Comparison of ENCODE assay signal across 18 cellular contexts in the genomic region with DNA sequence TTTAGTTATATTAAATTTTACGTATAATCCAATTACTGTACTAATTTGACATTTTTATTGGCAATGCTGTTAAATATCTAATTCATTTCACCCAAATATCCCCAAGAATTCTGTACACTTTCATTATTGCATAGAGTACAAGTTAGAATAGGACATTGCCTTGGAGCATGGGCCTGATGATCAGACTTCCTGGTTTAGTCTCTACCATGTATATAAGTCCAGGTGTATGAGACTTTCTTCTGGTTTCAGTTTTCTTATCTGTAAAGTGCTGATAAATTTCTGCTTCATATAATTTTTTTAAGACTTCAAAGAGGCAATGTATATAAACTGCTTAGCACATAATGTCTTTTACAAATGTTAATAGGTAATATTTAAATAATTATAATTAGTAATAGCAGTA.
DNase-seq lines count a peak whose midpoint lies in the region; ATAC-seq, FAIRE-seq and TF ChIP-seq lines count a peak whose summit lies in the region.
"Had no signal": no experiment of that assay in that cellular context is flagged by ENCODE, and none has a peak within 500 bp of the region (broad histone marks: within the 10 kb centered on the region; RNA-seq: fewer than 3 reads in every experiment).

No MANE protein-coding gene starts in this region.

- no peak overlapping the region for H3K27ac ChIP-seq in esophagus squamous epithelium
- no peak overlapping the region for H3K27ac ChIP-seq in heart right ventricle
- H3K27ac ChIP-seq: cardiac muscle cell, epithelial cell of prostate, heart left ventricle, upper lobe of left lung had no signal

- no peaks in the 10 kb centered on the region for H3K36me3 ChIP-seq in esophagus squamous epithelium
- no peaks in the 10 kb centered on the region for H3K36me3 ChIP-seq in heart right ventricle
- H3K36me3 ChIP-seq: cardiac muscle cell, heart left ventricle, upper lobe of left lung had no signal

- no peak for DNase-seq in GM12892 (ENCODE audit: insufficient read length)
- DNase-seq in SKM-1 (lab: John Stamatoyannopoulos, UW; ENCODE audit: unreplicated experiment), result no peak
- DNase-seq in esophagus squamous epithelium (lab: John Stamatoyannopoulos, UW), result no peak
- DNase-seq in heart right ventricle, result no peak
- DNase-seq in left cardiac atrium, result no peak
- DNase-seq: activated CD8-positive, alpha-beta memory T cell treated with anti-CD3 and anti-CD28 coated beads, Interleukin-2, amount 50 U/mL, for 4 hours; activated naive CD4-positive, alpha-beta T cell treated with anti-CD3 and anti-CD28 coated beads, Interleukin-2, amount 50 U/mL, for 16 hours; heart left ventricle; IMR-90; naive thymus-derived CD4-positive, alpha-beta T cell; NCI-H1105; upper lobe of left lung had no signal

- H3K4me1 ChIP-seq in esophagus squamous epithelium (no peaks in the 10 kb centered on the region), heart right ventricle (peaks cover 0 to 38% (median 18%) of the 10 kb centered on the region in 9 donors)

- intact Hi-C loops in esophagus squamous epithelium (cut with DNase I) (no loop called here), heart right ventricle (cut with DNase I) (no loop called here), left cardiac atrium (cut with DNase I) (no loop called here)

- TF ChIP-seq POLR2A in GM12892 (IDR thresholded peaks at IDR 0.05; ENCODE audit: low read depth, low read length), result no peak
- TF ChIP-seq POLR2A in esophagus squamous epithelium (IDR thresholded peaks at IDR 0.05), result no peak

- 91 to 94% methylated on average over 1 of the region's 1 CpG for WGBS in esophagus squamous epithelium, 2 donors
- 96 to 98% methylated on average over 1 of the region's 1 CpG for WGBS in heart right ventricle, 2 donors

- H3K4me3 ChIP-seq in esophagus squamous epithelium (no peak overlapping the region), heart right ventricle (no peak overlapping the region)
- H3K4me3 ChIP-seq: cardiac muscle cell, heart left ventricle, upper lobe of left lung had no signal

- H3K9me3 ChIP-seq in esophagus squamous epithelium (no peaks in the 10 kb centered on the region), heart right ventricle (no peaks in the 10 kb centered on the region)
- H3K9me3 ChIP-seq: heart left ventricle, upper lobe of left lung had no signal

- peak; percentile 42 for FAIRE-seq in GM12892 (lab: Jason Lieb, UNC)

- TF ChIP-seq CTCF in esophagus squamous epithelium (IDR thresholded peaks at IDR 0.05) (no peak), heart right ventricle (IDR thresholded peaks at IDR 0.05) (no peak)

- peak; percentile 78 for ATAC-seq in GM19438 (IDR thresholded peaks at IDR 0.05; ENCODE audit: low read depth, unreplicated experiment)
- peak; percentile 76 for ATAC-seq in HG02610 (IDR thresholded peaks at IDR 0.05; ENCODE audit: unreplicated experiment)
- ATAC-seq in HG03354 (IDR thresholded peaks at IDR 0.05; ENCODE audit: poor library complexity, severe bottlenecking, unreplicated experiment), result peak; percentile 78
- ATAC-seq in heart right ventricle, result no peak
- ATAC-seq in left cardiac atrium, result no peak
- ATAC-seq: heart left ventricle; naive thymus-derived CD4-positive, alpha-beta T cell; WTC11 had no signal

- H3K27me3 ChIP-seq in esophagus squamous epithelium (no peaks in the 10 kb centered on the region), heart right ventricle (no peaks in the 10 kb centered on the region)
- H3K27me3 ChIP-seq: cardiac muscle cell, heart left ventricle, upper lobe of left lung had no signal

Comparison
In these comparisons a context has a peak if more than half of its experiments do, and no peak if none do; other contexts are left out.
1. ATAC-seq: peak in GM19438 (single experiment), HG02610 (single experiment) and HG03354 (single experiment); none in heart right ventricle (0 of 8) and left cardiac atrium (0 of 2).